Comparison of ENCODE assay signal across 24 cellular contexts in genomic region chr6:7534192-7534591, GRCh38. TPM values are rescaled to one million over a fixed set of nuclear protein-coding genes. Genes with fewer than 3 reads are reported as not detected.
"Had no signal": no experiment of that assay in that cellular context is flagged by ENCODE, and none has a peak within 500 bp of the region (broad histone marks: within the 10 kb centered on the region; RNA-seq: fewer than 3 reads in every experiment).

No MANE protein-coding gene starts in this region.

- DNase-seq: cortex of kidney; effector memory CD8-positive, alpha-beta T cell; foreskin fibroblast; heart left ventricle; kidney; mucosa of descending colon; naive B cell; stimulated activated CD4-positive, alpha-beta T cell treated with anti-CD3 and anti-CD28 coated beads, Interleukin-2, amount 100 ng/mL, for 24 hours; stimulated activated CD4-positive, alpha-beta T cell treated with anti-CD3 and anti-CD28 coated beads, Interleukin-4, amount 100 ng/mL, for 24 hours; stimulated activated naive CD4-positive, alpha-beta T cell treated with Interleukin-2 at 50 U/mL for 16 hours; stomach; tibial artery; upper lobe of right lung had no signal

- ATAC-seq: effector memory CD8-positive, alpha-beta T cell; gastroesophageal sphincter; heart left ventricle; left lobe of liver; mucosa of descending colon; natural killer cell treated with Interleukin-12 subunit alpha and Interleukin-12 subunit beta and Interleukin-15 and Interleukin-18, amount 100 ng/mL, for 72 hours; sciatic nerve; stimulated activated effector memory CD8-positive, alpha-beta T cell treated with anti-CD3 and anti-CD28 coated beads, Interleukin-12 subunit alpha, Interleukin-12 subunit beta, amount 100 ng/mL, for 72 hours; upper lobe of right lung had no signal

- H3K9me3 ChIP-seq: gastroesophageal sphincter, heart left ventricle, mucosa of descending colon, stomach, tibial artery, upper lobe of right lung, vagina had no signal

- H3K36me3 ChIP-seq: gastroesophageal sphincter, heart left ventricle, stomach, tibial artery, upper lobe of right lung, vagina had no signal

- H3K4me2 ChIP-seq: hepatocyte had no signal

- H3K4me1 ChIP-seq: gastroesophageal sphincter, parathyroid adenoma, tibial artery, upper lobe of right lung, vagina had no signal

- H2AFZ ChIP-seq: hepatocyte, parathyroid adenoma had no signal

- H3K9me3 Mint-ChIP-seq: effector memory CD8-positive, alpha-beta T cell; memory B cell; natural killer cell treated with Interleukin-12 subunit alpha and Interleukin-12 subunit beta and Interleukin-15 and Interleukin-18, amount 100 ng/mL, for 72 hours; neural crest cell; stimulated activated effector memory CD8-positive, alpha-beta T cell treated with anti-CD3 and anti-CD28 coated beads, Interleukin-12 subunit alpha, Interleukin-12 subunit beta, amount 100 ng/mL, for 72 hours had no signal

- H3K27me3 ChIP-seq: hepatocyte, vagina had no signal

- H3K4me3 ChIP-seq: gastroesophageal sphincter, heart left ventricle, hepatocyte, lung, mucosa of descending colon, stomach, tibial artery, upper lobe of right lung, vagina had no signal

- H3K9ac ChIP-seq: parathyroid adenoma had no signal

- H3K36me3 Mint-ChIP-seq: memory B cell; naive B cell; natural killer cell treated with Interleukin-12 subunit alpha and Interleukin-12 subunit beta and Interleukin-15 and Interleukin-18, amount 100 ng/mL, for 72 hours; stimulated activated effector memory CD8-positive, alpha-beta T cell treated with anti-CD3 and anti-CD28 coated beads, Interleukin-12 subunit alpha, Interleukin-12 subunit beta, amount 100 ng/mL, for 72 hours had no signal

- H3K27ac Mint-ChIP-seq: effector memory CD8-positive, alpha-beta T cell; memory B cell; natural killer cell treated with Interleukin-12 subunit alpha and Interleukin-12 subunit beta and Interleukin-15 and Interleukin-18, amount 100 ng/mL, for 72 hours; stimulated activated effector memory CD8-positive, alpha-beta T cell treated with anti-CD3 and anti-CD28 coated beads, Interleukin-12 subunit alpha, Interleukin-12 subunit beta, amount 100 ng/mL, for 72 hours had no signal

- H3K27ac ChIP-seq: gastroesophageal sphincter, heart left ventricle, hepatocyte, parathyroid adenoma, stomach, tibial artery, upper lobe of right lung, vagina had no signal

RNA-seq across cellular contexts. Expression of gene DSP, which starts 7.3 kb away (rescaled TPM):
- total RNA-seq: natural killer cell treated with Interleukin-12 subunit alpha and Interleukin-12 subunit beta and Interleukin-15 and Interleukin-18, amount 100 ng/mL, for 72 hours had no signal
